ENCODE assay signal across 20 cellular contexts in the genomic region with DNA sequence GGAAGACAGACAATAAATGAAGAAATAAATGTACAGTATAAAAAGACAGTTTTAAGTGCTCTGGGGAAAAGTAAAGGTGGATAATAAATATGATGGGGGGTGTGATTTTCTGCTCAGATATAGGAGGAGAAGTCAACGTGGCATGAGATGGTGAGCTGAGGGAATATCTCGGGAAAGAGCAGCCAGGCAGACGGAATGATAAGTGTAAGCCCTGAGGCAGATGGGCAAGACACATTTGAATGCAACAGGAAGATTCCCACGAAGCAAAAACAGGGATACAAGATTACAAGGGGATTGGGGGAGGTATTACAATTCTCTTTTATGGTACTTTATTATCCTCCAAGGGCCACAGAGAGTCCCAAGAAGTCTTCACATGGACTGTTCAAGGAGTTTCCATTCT. TPM values are rescaled to one million over a fixed set of nuclear protein-coding genes. Genes with fewer than 3 reads are reported as not detected.
"Had no signal": no experiment of that assay in that cellular context is flagged by ENCODE, and none has a peak within 500 bp of the region (broad histone marks: within the 10 kb centered on the region; RNA-seq: fewer than 3 reads in every experiment).

No MANE protein-coding gene starts in this region.

- H3K36me3 ChIP-seq: breast epithelium, gastrocnemius medialis, sigmoid colon, tibial nerve had no signal

- H3K9me3 ChIP-seq: breast epithelium, gastrocnemius medialis, sigmoid colon, tibial nerve had no signal

- H3K4me1 ChIP-seq: gastrocnemius medialis had no signal

- ATAC-seq: activated CD4-positive, alpha-beta T cell treated with anti-CD3 and anti-CD28 coated beads for 36 hours; activated CD8-positive, alpha-beta memory T cell treated with anti-CD3 and anti-CD28 coated beads, Interleukin-2, amount 10 ng/mL, durations not matched to agents 7 days and 5 days; activated naive CD8-positive, alpha-beta T cell treated with anti-CD3 and anti-CD28 coated beads, Interleukin-2, amount 50 U/mL, for 24 hours; gastrocnemius medialis; left lobe of liver; natural killer cell treated with Interleukin-12 subunit alpha and Interleukin-12 subunit beta and Interleukin-15 and Interleukin-18, amount 100 ng/mL, for 72 hours; stimulated activated effector memory CD8-positive, alpha-beta T cell treated with anti-CD3 and anti-CD28 coated beads, Interleukin-12 subunit alpha, Interleukin-12 subunit beta, amount 100 ng/mL, for 72 hours; T-helper 17 cell had no signal

- DNase-seq: activated CD4-positive, alpha-beta memory T cell treated with anti-CD3 and anti-CD28 coated beads for 36 hours; activated CD4-positive, alpha-beta T cell treated with anti-CD3 and anti-CD28 coated beads for 36 hours; activated CD8-positive, alpha-beta memory T cell treated with anti-CD3 and anti-CD28 coated beads, Interleukin-2, amount 10 ng/mL, durations not matched to agents 7 days and 5 days; activated naive CD4-positive, alpha-beta T cell treated with anti-CD3 and anti-CD28 coated beads for 36 hours; activated naive CD8-positive, alpha-beta T cell treated with anti-CD3 and anti-CD28 coated beads, Interleukin-2, amount 50 U/mL, for 24 hours; activated T-cell treated with anti-CD3 and anti-CD28 coated beads, Interleukin-2, amount 50 U/mL, for 1 hour; aorta; cerebellar nuclear complex; effector memory CD4-positive, alpha-beta T cell; gastrocnemius medialis; nucleus accumbens; sigmoid colon; stimulated activated CD4-positive, alpha-beta T cell treated with anti-CD3 and anti-CD28 coated beads, Interleukin-1b, Interleukin-23, amount 100 ng/mL, for 48 hours; T-helper 17 cell had no signal

- H3K27me3 ChIP-seq: breast epithelium, gastrocnemius medialis, sigmoid colon, tibial nerve had no signal

- H3K4me3 ChIP-seq: breast epithelium, gastrocnemius medialis, sigmoid colon, tibial nerve had no signal

RNA-seq across cellular contexts. Expression of a gene that starts 11.1 kb away (rescaled TPM):
- total RNA-seq: activated CD4-positive, alpha-beta memory T cell treated with anti-CD3 and anti-CD28 coated beads for 36 hours; activated T-helper 2 cell treated with anti-CD3 and anti-CD28 coated beads, Interferon-gamma antibody, Interleukin-2, Interleukin-4, amounts not matched to agents 10 μg/mL and 5 μg/mL and 100 μg/mL, durations not matched to agents 14 hours and 24 hours and 36 hours had no signal
